In genomic region chr4:85491527-85491926, GRCh38 we compare ENCODE assay signal across 1 cellular context.
A peak's percentile ranks its signal among the peaks of the same experiment; 100 is the strongest.
TF ChIP-seq lines count a peak whose summit lies in the region.

No MANE protein-coding gene starts in this region.

TF ChIP-seq in GM12878, 131 proteins besides CTCF, POLR2A, EP300 and RAD21:
- no peak for TF ChIP-seq CEBPZ (IDR thresholded peaks at IDR 0.05; ENCODE audit: low read depth, low read length)
- TF ChIP-seq BHLHE40 (IDR thresholded peaks at IDR 0.05; ENCODE audit: borderline replicate concordance in 1 of 2, low read depth in 2 of 2, low read length in 1 of 2) = peak in 1 of 2 experiments; percentile 19; a peak in 1 of 4 replicates
- TF ChIP-seq MEF2B (IDR thresholded peaks at IDR 0.05; ENCODE audit: partially characterized antibody, poor library complexity, severe bottlenecking) = peak; percentile 33
